In genomic region chr11:113884361-113884836, GRCh38 we compare ENCODE assay signal across 19 cellular contexts. TPM values are rescaled to one million over a fixed set of nuclear protein-coding genes. Genes with fewer than 3 reads are reported as not detected.
DNase-seq lines count a peak whose midpoint lies in the region; ATAC-seq and TF ChIP-seq lines count a peak whose summit lies in the region.
"Had no signal": no experiment of that assay in that cellular context is flagged by ENCODE, and none has a peak within 500 bp of the region (broad histone marks: within the 10 kb centered on the region; RNA-seq: fewer than 3 reads in every experiment).

No MANE protein-coding gene starts in this region.

- TF ChIP-seq POLR2A in stomach (IDR thresholded peaks at IDR 0.05) = no peak

- TF ChIP-seq CTCF in fibroblast of villous mesenchyme (IDR thresholded peaks at IDR 0.05; ENCODE audit: insufficient read depth, low read depth, low read length) = no peak
- TF ChIP-seq CTCF in progenitor cell of endocrine pancreas (IDR thresholded peaks at IDR 0.05; ENCODE audit: unreplicated experiment) = no peak
- TF ChIP-seq CTCF in stomach (IDR thresholded peaks at IDR 0.05) = no peak

- intact Hi-C loops in stomach (cut with DNase I; ENCODE audit: low total_unique reads) = no loop called here

- no peaks in the 10 kb centered on the region for H3K9me3 ChIP-seq in adipocyte (ENCODE audit: control insufficient read depth, low read length)
- H3K9me3 ChIP-seq in stomach = no peaks in the 10 kb centered on the region
- H3K9me3 ChIP-seq: left ventricle myocardium inferior had no signal

- H3K36me3 Mint-ChIP-seq in progenitor cell of endocrine pancreas (ENCODE audit: insufficient read depth) = no peaks in the 10 kb centered on the region
- H3K36me3 Mint-ChIP-seq: CD14-positive monocyte had no signal

- TF ChIP-seq EP300 in stomach (IDR thresholded peaks at IDR 0.05) = no peak

- ATAC-seq in GM18868 (IDR thresholded peaks at IDR 0.05; ENCODE audit: unreplicated experiment) = no peak
- ATAC-seq: activated CD4-positive, alpha-beta T cell treated with anti-CD3 and anti-CD28 coated beads for 36 hours; activated T-cell treated with anti-CD3 and anti-CD28 coated beads, Interleukin-2, amount 50 U/mL, for 4 hours had no signal

- H3K9me3 Mint-ChIP-seq in progenitor cell of endocrine pancreas (ENCODE audit: low read depth) = no peaks in the 10 kb centered on the region
- H3K9me3 Mint-ChIP-seq: activated T-cell treated with anti-CD3 and anti-CD28 coated beads, Interleukin-2, amount 50 U/mL, for 4 hours had no signal

- no peaks in the 10 kb centered on the region for H3K27me3 ChIP-seq in H7 (ENCODE audit: control insufficient read depth, insufficient read depth, low read length)
- H3K27me3 ChIP-seq in adipocyte (replicated peaks; ENCODE audit: control insufficient read depth, insufficient read depth, low read length) = no peaks in the 10 kb centered on the region
- no peaks in the 10 kb centered on the region for H3K27me3 ChIP-seq in stomach
- H3K27me3 ChIP-seq: dorsolateral prefrontal cortex had no signal

- WGBS in stomach, 5 donors = 75 to 90% (median 86%) methylated on average over 7 of the region's 7 CpGs

- H3K27ac ChIP-seq in stomach = no peak overlapping the region
- H3K27ac ChIP-seq: dorsolateral prefrontal cortex, left ventricle myocardium inferior had no signal

- H3K27me3 Mint-ChIP-seq in progenitor cell of endocrine pancreas = no peaks in the 10 kb centered on the region
- H3K27me3 Mint-ChIP-seq: activated CD4-positive, alpha-beta T cell treated with anti-CD3 and anti-CD28 coated beads for 36 hours had no signal

- no peak overlapping the region for H3K4me3 Mint-ChIP-seq in progenitor cell of endocrine pancreas (ENCODE audit: low read depth)
- H3K4me3 Mint-ChIP-seq: activated CD4-positive, alpha-beta T cell treated with anti-CD3 and anti-CD28 coated beads for 36 hours; activated T-cell treated with anti-CD3 and anti-CD28 coated beads, Interleukin-2, amount 50 U/mL, for 4 hours; CD14-positive monocyte; nephron progenitor cell had no signal

- DNase-seq in H7 (peak; percentile 54), adipocyte (ENCODE audit: low read depth) (peak; percentile 68), fibroblast of villous mesenchyme (ENCODE audit: low read depth) (peak; percentile 47), progenitor cell of endocrine pancreas (ENCODE audit: low spot score, unreplicated experiment) (no peak), stomach (no peak), NCI-H1930 (lab: John Stamatoyannopoulos, UW) (no peak)
- DNase-seq in activated CD4-positive, CD25-positive, alpha-beta regulatory T cell treated with anti-CD3 and anti-CD28 coated beads, Interleukin-2, amount 50 U/mL, for 72 hours = no peak
- DNase-seq: activated CD4-positive, alpha-beta T cell treated with anti-CD3 and anti-CD28 coated beads for 36 hours; activated T-cell treated with anti-CD3 and anti-CD28 coated beads, Interleukin-2, amount 50 U/mL, for 4 hours; dorsolateral prefrontal cortex; Karpas-422; left ventricle myocardium inferior; NCI-H146; NCI-H524; nephron progenitor cell had no signal

- H3K4me1 ChIP-seq in adipocyte (ENCODE audit: control insufficient read depth, insufficient read depth, low read length) (peaks cover 2% of the 10 kb centered on the region), stomach (no peaks in the 10 kb centered on the region)
- H3K4me1 ChIP-seq: left ventricle myocardium inferior had no signal

- no peaks in the 10 kb centered on the region for H3K36me3 ChIP-seq in H7 (replicated peaks; ENCODE audit: control insufficient read depth, insufficient read depth, low read length)
- no peaks in the 10 kb centered on the region for H3K36me3 ChIP-seq in adipocyte (ENCODE audit: control insufficient read depth, insufficient read depth, low read length, severe bottlenecking)
- no peaks in the 10 kb centered on the region for H3K36me3 ChIP-seq in stomach
- H3K36me3 ChIP-seq: left ventricle myocardium inferior had no signal

- H3K9ac ChIP-seq in adipocyte (ENCODE audit: low read length) = no peak overlapping the region

- H3K27ac Mint-ChIP-seq in progenitor cell of endocrine pancreas = peak overlapping the region; percentile 74
- H3K27ac Mint-ChIP-seq: activated CD4-positive, alpha-beta T cell treated with anti-CD3 and anti-CD28 coated beads for 36 hours; CD14-positive monocyte had no signal

- H3K4me3 ChIP-seq in H7 (ENCODE audit: insufficient read depth, low read depth, low read length) (no peak overlapping the region), adipocyte (ENCODE audit: low read length) (no peak overlapping the region), fibroblast of villous mesenchyme (ENCODE audit: low read depth, low read length) (no peak overlapping the region), stomach (no peak overlapping the region)
- H3K4me3 ChIP-seq: dorsolateral prefrontal cortex, left ventricle myocardium inferior had no signal

- peaks cover 3% of the 10 kb centered on the region for H3K4me1 Mint-ChIP-seq in progenitor cell of endocrine pancreas (ENCODE audit: low read depth)
- H3K4me1 Mint-ChIP-seq: activated CD4-positive, alpha-beta T cell treated with anti-CD3 and anti-CD28 coated beads for 36 hours; CD14-positive monocyte had no signal

RNA-seq across cellular contexts. Expression of gene USP28, which starts 9.0 kb away (rescaled TPM):
- total RNA-seq in H7 (2014; rRNA removed; shearing (Covaris generic)) = 88.4 and 142 TPM in 2 replicates
- total RNA-seq in fibroblast of villous mesenchyme (27.1 and 37.1 TPM in 2 replicates), progenitor cell of endocrine pancreas (54.8 and 56.4 TPM in 2 replicates), stomach (10 to 100 TPM in 2 of 5 donors, 1 to 10 TPM in 2, under 1 TPM in 1; 0.87 to 23.9 (median 8.9) TPM)
- polyA plus RNA-seq in stomach = 1 to 10 TPM; 5.5 to 8.9 (median 7.2) TPM

RNA-seq across cellular contexts. Expression of gene HTR3B, which starts 20.2 kb away (rescaled TPM):
- total RNA-seq in H7 (2014; rRNA removed; shearing (Covaris generic)) = not detected in 2 replicates
- total RNA-seq in fibroblast of villous mesenchyme = not detected in 2 replicates
- total RNA-seq in progenitor cell of endocrine pancreas = not detected in 2 replicates
- under 1 TPM in 1 of 5 donors, not detected in 4; 0.18 TPM for total RNA-seq in stomach
- polyA plus RNA-seq in stomach = not detected
- total RNA-seq: activated CD4-positive, alpha-beta T cell treated with anti-CD3 and anti-CD28 coated beads for 36 hours; activated T-cell treated with anti-CD3 and anti-CD28 coated beads, Interleukin-2, amount 50 U/mL, for 4 hours; left ventricle myocardium inferior; T-helper 1 cell treated with Interleukin-12 subunit alpha and Interleukin-12 subunit beta and Interleukin-4 antibody, amounts not matched to agents 30 ng/mL and 1 ng/mL, for 36 hours had no signal
- polyA plus RNA-seq: adipose tissue had no signal

Comparison
In these comparisons a context has a peak if more than half of its experiments do, and no peak if none do; other contexts are left out.
1. DNase-seq: peak in H7 (single experiment), adipocyte (single experiment) and fibroblast of villous mesenchyme (single experiment); none in progenitor cell of endocrine pancreas (single experiment), stomach (single experiment), NCI-H1930 (0 of 2) and activated CD4-positive, CD25-positive, alpha-beta regulatory T cell treated with anti-CD3 and anti-CD28 coated beads, Interleukin-2, amount 50 U/mL, for 72 hours (single experiment).